In genomic region chr5:98769256-98770157, GRCh38 we compare ENCODE assay signal across 8 cellular contexts. TPM values are rescaled to one million over a fixed set of nuclear protein-coding genes. Genes with fewer than 3 reads are reported as not detected.
DNase-seq lines count a peak whose midpoint lies in the region; ATAC-seq and TF ChIP-seq lines count a peak whose summit lies in the region.

No MANE protein-coding gene starts in this region.

- POLR2A ChIA-PET in GM10248 (lab: Yijun Ruan, JAX) = interaction anchor here (0.6 kb wide), 1 partner anchor 1538 kb away, joined by 3 read pairs; no protein-coding TSS in a partner anchor

- peaks cover 9% of the 10 kb centered on the region for H3F3A ChIP-seq in neural cell (ENCODE audit: insufficient read depth, low read length, poor library complexity, severe bottlenecking)

- H3K9me3 ChIP-seq in neural cell (ENCODE audit: low read length) (no peaks in the 10 kb centered on the region), aorta (ENCODE audit: control insufficient read depth, low read length) (no peaks in the 10 kb centered on the region)

- H3K36me3 Mint-ChIP-seq in activated T-helper 1 cell treated with anti-CD3 and anti-CD28 coated beads, Interleukin-12 subunit alpha, Interleukin-12 subunit beta, Interleukin-2, Interleukin-4 antibody, amounts not matched to agents 30 ng/mL and 10 ng/mL and 1 ng/mL, durations not matched to agents 14 hours and 24 hours and 36 hours (ENCODE audit: low read depth) = no peaks in the 10 kb centered on the region

- 0 to 1% methylated on average over 51 to 59 of the region's 59 CpGs for WGBS in aorta, 2 donors

- H3K27ac ChIP-seq in neural cell (ENCODE audit: low read length) (peak overlapping the region; percentile 73), aorta (ENCODE audit: low read depth in 1 of 2, low read length in 2 of 2) (no peak overlapping the region)

- CTCF ChIA-PET in GM10248 (lab: Yijun Ruan, JAX) = interaction anchor here (0.8 to 7.0 kb wide), 31 partner anchors 8 to 1543 kb away, joined by 3 to 97 read pairs (median 5); no protein-coding TSS in a partner anchor

- H2AFZ ChIP-seq in neural cell (ENCODE audit: low read depth, low read length) = peak overlapping the region; percentile 61

- TF ChIP-seq EP300 in neural cell (conservative IDR thresholded peaks at IDR 0.05; ENCODE audit: poor library complexity, severe bottlenecking) = peak; percentile 43

- intact Hi-C loops in activated T-helper 1 cell treated with anti-CD3 and anti-CD28 coated beads, Interleukin-12 subunit alpha, Interleukin-12 subunit beta, Interleukin-2, Interleukin-4 antibody, amounts not matched to agents 30 ng/mL and 10 ng/mL and 1 ng/mL, durations not matched to agents 14 hours and 24 hours and 36 hours (cut with micrococcal nuclease) = loop anchor here (5.0 to 10.0 kb wide), 2 partner anchors 265 to 537 kb away; no protein-coding TSS in a partner anchor
- intact Hi-C loops in aorta (cut with DNase I) = loop anchor here in 1 of 2 donors (5.0 kb wide), 1 partner anchor 158 kb away; the partner anchor contains the start of gene CHD1

- no peaks in the 10 kb centered on the region for H3K9me3 Mint-ChIP-seq in activated T-helper 1 cell treated with anti-CD3 and anti-CD28 coated beads, Interleukin-12 subunit alpha, Interleukin-12 subunit beta, Interleukin-2, Interleukin-4 antibody, amounts not matched to agents 30 ng/mL and 10 ng/mL and 1 ng/mL, durations not matched to agents 14 hours and 24 hours and 36 hours

- peak overlapping the region; percentile 78 for H3K9ac ChIP-seq in neural cell (ENCODE audit: low read length)

- TF ChIP-seq CTCF in GM10248 (IDR thresholded peaks at IDR 0.05; ENCODE audit: control extremely low read depth, extremely low read depth, low read depth, missing control alignments) (no peak), fibroblast of villous mesenchyme (IDR thresholded peaks at IDR 0.05; ENCODE audit: insufficient read depth, low read depth, low read length) (no peak), neural cell (IDR thresholded peaks at IDR 0.05; ENCODE audit: poor library complexity, severe bottlenecking) (peak; percentile 35)

- H3K79me2 ChIP-seq in neural cell (replicated peaks; ENCODE audit: insufficient read depth, low read length) = peaks cover 19% of the 10 kb centered on the region

- no peaks in the 10 kb centered on the region for H3K27me3 ChIP-seq in neural cell (ENCODE audit: insufficient read depth, low read depth, low read length)
- H3K27me3 ChIP-seq in aorta (ENCODE audit: control insufficient read depth in 1 of 2, insufficient read depth in 2 of 2, low read length in 1 of 2) = no peaks in the 10 kb centered on the region

- ATAC-seq in aorta (ENCODE audit: low FRiP score) (no peak), HG03354 (IDR thresholded peaks at IDR 0.05; ENCODE audit: poor library complexity, severe bottlenecking, unreplicated experiment) (no peak), HG02970 (IDR thresholded peaks at IDR 0.05; ENCODE audit: low FRiP score, unreplicated experiment) (no peak)

- H3K9me2 ChIP-seq in neural cell (ENCODE audit: insufficient read depth, low read length) = no peaks in the 10 kb centered on the region

- peak overlapping the region; percentile 18 for H3K27ac Mint-ChIP-seq in activated T-helper 1 cell treated with anti-CD3 and anti-CD28 coated beads, Interleukin-12 subunit alpha, Interleukin-12 subunit beta, Interleukin-2, Interleukin-4 antibody, amounts not matched to agents 30 ng/mL and 10 ng/mL and 1 ng/mL, durations not matched to agents 14 hours and 24 hours and 36 hours

- H3K4me1 Mint-ChIP-seq in activated T-helper 1 cell treated with anti-CD3 and anti-CD28 coated beads, Interleukin-12 subunit alpha, Interleukin-12 subunit beta, Interleukin-2, Interleukin-4 antibody, amounts not matched to agents 30 ng/mL and 10 ng/mL and 1 ng/mL, durations not matched to agents 14 hours and 24 hours and 36 hours (ENCODE audit: low read depth) = peaks cover 49% of the 10 kb centered on the region

- TF ChIP-seq RAD21 in neural cell (conservative IDR thresholded peaks at IDR 0.05) = peak; percentile 13

- H3K27me3 Mint-ChIP-seq in activated T-helper 1 cell treated with anti-CD3 and anti-CD28 coated beads, Interleukin-12 subunit alpha, Interleukin-12 subunit beta, Interleukin-2, Interleukin-4 antibody, amounts not matched to agents 30 ng/mL and 10 ng/mL and 1 ng/mL, durations not matched to agents 14 hours and 24 hours and 36 hours (ENCODE audit: insufficient read depth) = peaks cover 77% of the 10 kb centered on the region

- H4K20me1 ChIP-seq in neural cell (ENCODE audit: insufficient read depth) = peaks cover 5% of the 10 kb centered on the region

- peak overlapping the region; percentile 78 for H3K4me3 ChIP-seq in fibroblast of villous mesenchyme (ENCODE audit: low read depth, low read length)
- H3K4me3 ChIP-seq in neural cell (ENCODE audit: low read length) = peak overlapping the region; percentile 90
- peak overlapping the region; percentile 65 to 68 for H3K4me3 ChIP-seq in aorta (ENCODE audit: low read length in 2 of 2)

- H3K4me1 ChIP-seq in aorta (ENCODE audit: control insufficient read depth in 1 of 2, insufficient read depth in 2 of 2, low read length in 2 of 2) = no peaks in the 10 kb centered on the region

- H3K4me2 ChIP-seq in neural cell (ENCODE audit: low read length) = peak overlapping the region; percentile 87

- H3K36me3 ChIP-seq in neural cell (ENCODE audit: insufficient read depth, low read length) = no peaks in the 10 kb centered on the region
- H3K36me3 ChIP-seq in aorta (ENCODE audit: control insufficient read depth in 1 of 2, insufficient read depth in 2 of 2, low read length in 1 of 2) = no peaks in the 10 kb centered on the region

- DNase-seq in GM10248 (ENCODE audit: extremely low spot score) (peak; percentile 39), NCI-H1694 treated with DMSO at 0.1 percent for 48 hours (lab: John Stamatoyannopoulos, UW) (peak; percentile 13), fibroblast of villous mesenchyme (ENCODE audit: low read depth) (peak; percentile 69), aorta (peak in 1 of 2 donors; percentile 52)
- peak; percentile 5 for DNase-seq in activated T-helper 1 cell treated with anti-CD3 and anti-CD28 coated beads, Interleukin-12 subunit alpha, Interleukin-12 subunit beta, Interleukin-2, Interleukin-4 antibody, amounts not matched to agents 30 ng/mL and 10 ng/mL and 1 ng/mL, durations not matched to agents 14 hours and 24 hours and 36 hours (ENCODE audit: low spot score)

- peak overlapping the region; percentile 87 for H3K4me3 Mint-ChIP-seq in activated T-helper 1 cell treated with anti-CD3 and anti-CD28 coated beads, Interleukin-12 subunit alpha, Interleukin-12 subunit beta, Interleukin-2, Interleukin-4 antibody, amounts not matched to agents 30 ng/mL and 10 ng/mL and 1 ng/mL, durations not matched to agents 14 hours and 24 hours and 36 hours

TF ChIP-seq in neural cell, 6 proteins besides CTCF, POLR2A, EP300 and RAD21:
- TF ChIP-seq MXI1 (conservative IDR thresholded peaks at IDR 0.05; ENCODE audit: poor library complexity, severe bottlenecking) (peak; percentile 67), POLR2AphosphoS5 (IDR thresholded peaks at IDR 0.05) (peak; percentile 31), SMC3 (conservative IDR thresholded peaks at IDR 0.05; ENCODE audit: poor library complexity) (no peak)

RNA-seq across cellular contexts. Expression of gene RGMB, which starts 4.0 kb away (rescaled TPM):
- total RNA-seq in activated T-helper 1 cell treated with anti-CD3 and anti-CD28 coated beads, Interleukin-12 subunit alpha, Interleukin-12 subunit beta, Interleukin-2, Interleukin-4 antibody, amounts not matched to agents 30 ng/mL and 10 ng/mL and 1 ng/mL, durations not matched to agents 14 hours and 24 hours and 36 hours = 0.29 and 0.39 TPM in 2 replicates
- 94.1 and 101 TPM in 2 replicates for total RNA-seq in fibroblast of villous mesenchyme
- polyA plus RNA-seq in neural cell = 58.4 and 61.7 TPM in 2 replicates
- polyA minus RNA-seq in neural cell = 110 and 121 TPM in 2 replicates
- total RNA-seq in aorta = 10 to 100 TPM; 11.9 to 13.9 TPM
- polyA plus RNA-seq in aorta = 1 to 10 TPM; 1.5 to 4.5 TPM
